ENCODE assay signal across 9 cellular contexts in genomic region chr14:100271247-100271939, GRCh38. TPM values are rescaled to one million over a fixed set of nuclear protein-coding genes. Genes with fewer than 3 reads are reported as not detected.
DNase-seq lines count a peak whose midpoint lies in the region; ATAC-seq, FAIRE-seq and TF ChIP-seq lines count a peak whose summit lies in the region.
"Had no signal": no experiment of that assay in that cellular context is flagged by ENCODE, and none has a peak within 500 bp of the region (broad histone marks: within the 10 kb centered on the region; RNA-seq: fewer than 3 reads in every experiment).

No MANE protein-coding gene starts in this region.

- ATAC-seq in GM21786 (IDR thresholded peaks at IDR 0.05; ENCODE audit: unreplicated experiment) = no peak

- TF ChIP-seq CTCF in osteoblast (IDR thresholded peaks at IDR 0.05; ENCODE audit: extremely low read depth, low read depth, low read length) = peak; percentile 33

- FAIRE-seq in colon (lab: Jason Lieb, UNC) = peak; percentile 33

- H3K4me1 ChIP-seq in osteoblast (ENCODE audit: insufficient read depth, low read length) = peaks cover 18% of the 10 kb centered on the region

- H2AFZ ChIP-seq in osteoblast (ENCODE audit: low read length) = no peak overlapping the region

- no peaks in the 10 kb centered on the region for H3K27me3 ChIP-seq in osteoblast (ENCODE audit: insufficient read depth, low read length)

- H3K36me3 ChIP-seq in osteoblast (ENCODE audit: insufficient read depth, low read length) = peaks cover 8% of the 10 kb centered on the region

- no peaks in the 10 kb centered on the region for H3K9me3 ChIP-seq in osteoblast (ENCODE audit: low read depth, low read length)

- no peak overlapping the region for H3K4me3 ChIP-seq in osteoblast (ENCODE audit: insufficient read depth, low read length)

- peak; percentile 14 for DNase-seq in NCI-H2196 (lab: John Stamatoyannopoulos, UW; ENCODE audit: unreplicated experiment)
- DNase-seq in NCI-H2196 treated with DMSO at 0.1 percent for 48 hours (lab: John Stamatoyannopoulos, UW; ENCODE audit: unreplicated experiment) = no peak
- peak; percentile 23 for DNase-seq in M059J (ENCODE audit: low read depth)
- peak; percentile 32 for DNase-seq in osteoblast (ENCODE audit: insufficient read length, low spot score, missing footprints)
- DNase-seq in C1 segment of cervical spinal cord (lab: John Stamatoyannopoulos, UW) = no peak
- DNase-seq in dedifferentiated amniotic fluid mesenchymal stem cell (ENCODE audit: extremely low spot score) = no peak

- peaks cover 58% of the 10 kb centered on the region for H4K20me1 ChIP-seq in osteoblast (ENCODE audit: insufficient read depth, low read length)

- no peak overlapping the region for H3K27ac ChIP-seq in osteoblast (ENCODE audit: low read depth, low read length)

- peaks cover 91% of the 10 kb centered on the region for H3K79me2 ChIP-seq in osteoblast (ENCODE audit: insufficient read depth, low read length)

- H3K4me2 ChIP-seq in osteoblast (ENCODE audit: insufficient read depth, low read length) = no peak overlapping the region

RNA-seq across cellular contexts. Expression of gene YY1, which starts 32.4 kb away (rescaled TPM):
- total RNA-seq in M059J (2014; rRNA removed; shearing (Covaris generic)) = 25.9 and 39.5 TPM in 2 replicates
- 45.2 and 47.1 TPM in 2 replicates for total RNA-seq in osteoblast

RNA-seq across cellular contexts. Expression of gene SLC25A29, which starts 34.9 kb away (rescaled TPM):
- total RNA-seq in M059J (2014; rRNA removed; shearing (Covaris generic)) = 5.0 and 18.8 TPM in 2 replicates
- 11.8 and 19.9 TPM in 2 replicates for total RNA-seq in osteoblast

RNA-seq across cellular contexts. Expression of gene SLC25A47, which starts 51.7 kb away (rescaled TPM):
- total RNA-seq in M059J (2014; rRNA removed; shearing (Covaris generic)) = not detected in 2 replicates
- not detected in 2 replicates for total RNA-seq in osteoblast
- total RNA-seq: subcutaneous adipose tissue had no signal

Comparison
In these comparisons a context has a peak if more than half of its experiments do, and no peak if none do; other contexts are left out.
1. DNase-seq: peak in NCI-H2196 (single experiment), M059J (single experiment) and osteoblast (single experiment); none in NCI-H2196 treated with DMSO at 0.1 percent for 48 hours (single experiment), C1 segment of cervical spinal cord (0 of 14) and dedifferentiated amniotic fluid mesenchymal stem cell (single experiment).